In genomic region chr17:8922451-8922850, GRCh38 we compare ENCODE assay signal across 9 cellular contexts. TPM values are rescaled to one million over a fixed set of nuclear protein-coding genes. Genes with fewer than 3 reads are reported as not detected.
DNase-seq lines count a peak whose midpoint lies in the region; ATAC-seq and TF ChIP-seq lines count a peak whose summit lies in the region.
"Had no signal": no experiment of that assay in that cellular context is flagged by ENCODE, and none has a peak within 500 bp of the region (broad histone marks: within the 10 kb centered on the region; RNA-seq: fewer than 3 reads in every experiment).

No MANE protein-coding gene starts in this region.

- peaks cover 30% of the 10 kb centered on the region for H3K36me3 Mint-ChIP-seq in activated CD4-positive, alpha-beta T cell treated with anti-CD3 and anti-CD28 coated beads for 36 hours (ENCODE audit: low read depth)
- peaks cover 44% of the 10 kb centered on the region for H3K36me3 Mint-ChIP-seq in activated CD8-positive, alpha-beta T cell treated with anti-CD3 and anti-CD28 coated beads for 36 hours (ENCODE audit: low read depth)

- peaks cover 19% of the 10 kb centered on the region for H3K27me3 ChIP-seq in left ventricle myocardium inferior (ENCODE audit: low read depth)

- H3K27ac Mint-ChIP-seq in activated CD4-positive, alpha-beta T cell treated with anti-CD3 and anti-CD28 coated beads for 36 hours: peak overlapping the region; percentile 90
- peak overlapping the region; percentile 86 for H3K27ac Mint-ChIP-seq in activated CD8-positive, alpha-beta T cell treated with anti-CD3 and anti-CD28 coated beads for 36 hours

- POLR2A ChIA-PET in activated CD4-positive, alpha-beta T cell treated with anti-CD3 and anti-CD28 coated beads for 36 hours (lab: Charles Lee): interaction anchor here (0.6 kb wide), 2 partner anchors 34 to 36 kb away, joined by 3 to 6 read pairs; no protein-coding TSS in a partner anchor
- POLR2A ChIA-PET in activated CD8-positive, alpha-beta T cell treated with anti-CD3 and anti-CD28 coated beads for 36 hours (lab: Charles Lee): interaction anchor here (0.8 to 1.7 kb wide), 9 partner anchors 11 to 43 kb away, joined by 3 to 7 read pairs (median 3); partner anchors contain the start of gene PIK3R5

- no peak for TF ChIP-seq CTCF in activated CD8-positive, alpha-beta T cell treated with anti-CD3 and anti-CD28 coated beads for 36 hours (IDR thresholded peaks at IDR 0.05)
- no peak for TF ChIP-seq CTCF in left ventricle myocardium inferior (IDR thresholded peaks at IDR 0.05; ENCODE audit: borderline replicate concordance)
- TF ChIP-seq CTCF in GM20000 (IDR thresholded peaks at IDR 0.05; ENCODE audit: extremely low read depth, missing control alignments): no peak

- CTCF ChIA-PET in activated CD4-positive, alpha-beta T cell treated with anti-CD3 and anti-CD28 coated beads for 36 hours (lab: Charles Lee): interaction anchor here (0.7 to 1.5 kb wide), 4 partner anchors 18 to 28 kb away, joined by 3 to 5 read pairs (median 4); no protein-coding TSS in a partner anchor
- CTCF ChIA-PET in activated CD8-positive, alpha-beta T cell treated with anti-CD3 and anti-CD28 coated beads for 36 hours (lab: Charles Lee): interaction anchor here (1.5 to 1.6 kb wide), 2 partner anchors 28 to 41 kb away, joined by 5 read pairs; no protein-coding TSS in a partner anchor

- no peaks in the 10 kb centered on the region for H3K4me1 ChIP-seq in left ventricle myocardium inferior
- H3K4me1 ChIP-seq: A549 had no signal

- H3K27me3 Mint-ChIP-seq in activated CD4-positive, alpha-beta T cell treated with anti-CD3 and anti-CD28 coated beads for 36 hours: no peaks in the 10 kb centered on the region
- no peaks in the 10 kb centered on the region for H3K27me3 Mint-ChIP-seq in activated CD8-positive, alpha-beta T cell treated with anti-CD3 and anti-CD28 coated beads for 36 hours

- no peaks in the 10 kb centered on the region for H3K36me3 ChIP-seq in left ventricle myocardium inferior

- peaks cover 22% of the 10 kb centered on the region for H3K9me3 ChIP-seq in left ventricle myocardium inferior (replicated peaks)

- H3K27ac ChIP-seq in left ventricle myocardium inferior (replicated peaks): peak overlapping the region; percentile 4
- H3K27ac ChIP-seq: A549 had no signal

- intact Hi-C loops in activated CD4-positive, alpha-beta T cell treated with anti-CD3 and anti-CD28 coated beads for 36 hours (cut with DNase I, micrococcal nuclease): no loop called here
- intact Hi-C loops in activated CD8-positive, alpha-beta T cell treated with anti-CD3 and anti-CD28 coated beads for 36 hours (cut with micrococcal nuclease): no loop called here
- intact Hi-C loops in left ventricle myocardium inferior (cut with micrococcal nuclease): no loop called here

- no peak overlapping the region for H3K4me3 ChIP-seq in left ventricle myocardium inferior
- H3K4me3 ChIP-seq: A549 had no signal

- ATAC-seq in activated CD4-positive, alpha-beta T cell treated with anti-CD3 and anti-CD28 coated beads for 36 hours: peak; percentile 66
- ATAC-seq in activated CD8-positive, alpha-beta T cell treated with anti-CD3 and anti-CD28 coated beads for 36 hours: peak; percentile 48

- no peak overlapping the region for H3K4me3 Mint-ChIP-seq in activated CD4-positive, alpha-beta T cell treated with anti-CD3 and anti-CD28 coated beads for 36 hours
- no peak overlapping the region for H3K4me3 Mint-ChIP-seq in activated CD8-positive, alpha-beta T cell treated with anti-CD3 and anti-CD28 coated beads for 36 hours

- DNase-seq in activated CD4-positive, alpha-beta T cell treated with anti-CD3 and anti-CD28 coated beads for 36 hours: no peak
- no peak for DNase-seq in activated CD4-positive, alpha-beta T cell treated with anti-CD3 and anti-CD28 coated beads, Interleukin-2, amount 50 U/mL, for 1 hour
- DNase-seq in activated CD8-positive, alpha-beta T cell treated with anti-CD3 and anti-CD28 coated beads for 36 hours: no peak
- DNase-seq in left ventricle myocardium inferior (no peak), stromal cell of bone marrow (ENCODE audit: low read depth) (peak; percentile 95), nucleus accumbens (lab: John Stamatoyannopoulos, UW) (no peak), GM20000 (ENCODE audit: low spot score) (no peak), NCI-H1694 treated with DMSO at 0.1 percent for 48 hours (lab: John Stamatoyannopoulos, UW) (no peak)

- H3K9me3 Mint-ChIP-seq in activated CD4-positive, alpha-beta T cell treated with anti-CD3 and anti-CD28 coated beads for 36 hours (ENCODE audit: low read depth): peaks cover 9% of the 10 kb centered on the region
- H3K9me3 Mint-ChIP-seq in activated CD8-positive, alpha-beta T cell treated with anti-CD3 and anti-CD28 coated beads for 36 hours: peaks cover 18% of the 10 kb centered on the region

- peaks cover 28% of the 10 kb centered on the region for H3K4me1 Mint-ChIP-seq in activated CD4-positive, alpha-beta T cell treated with anti-CD3 and anti-CD28 coated beads for 36 hours
- H3K4me1 Mint-ChIP-seq in activated CD8-positive, alpha-beta T cell treated with anti-CD3 and anti-CD28 coated beads for 36 hours (ENCODE audit: low read depth): peaks cover 36% of the 10 kb centered on the region

RNA-seq across cellular contexts. Expression of gene PIK3R5, which starts 43.1 kb away (rescaled TPM):
- total RNA-seq in activated CD4-positive, alpha-beta T cell treated with anti-CD3 and anti-CD28 coated beads for 36 hours: 10 to 100 TPM; 20.4 to 29.2 TPM
- total RNA-seq in activated CD8-positive, alpha-beta T cell treated with anti-CD3 and anti-CD28 coated beads for 36 hours: 10 to 100 TPM; 46.7 to 50.4 TPM
- total RNA-seq in left ventricle myocardium inferior: 2.7 TPM

RNA-seq across cellular contexts. Expression of gene PIK3R6, which starts 55.0 kb away (rescaled TPM):
- total RNA-seq in activated CD4-positive, alpha-beta T cell treated with anti-CD3 and anti-CD28 coated beads for 36 hours: 1 to 10 TPM in 1 of 2 experiments, under 1 TPM in 1; 0.96 to 1.8 TPM
- 1 to 10 TPM; 3.8 to 3.9 TPM for total RNA-seq in activated CD8-positive, alpha-beta T cell treated with anti-CD3 and anti-CD28 coated beads for 36 hours
- total RNA-seq in left ventricle myocardium inferior: 1.2 TPM
